17 cellular contexts compared by ENCODE assay signal in genomic region chr6:52909531-52909930, GRCh38. TPM values are rescaled to one million over a fixed set of nuclear protein-coding genes. Genes with fewer than 3 reads are reported as not detected.
"Had no signal": no experiment of that assay in that cellular context is flagged by ENCODE, and none has a peak within 500 bp of the region (broad histone marks: within the 10 kb centered on the region; RNA-seq: fewer than 3 reads in every experiment).

GSTA3 (minus strand) TSS chr6:52909698; CDS start chr6:52905834, 3,864 bp downstream.

- H3K4me1 ChIP-seq: left lung, sigmoid colon, stomach had no signal

- H3K9me3 ChIP-seq: left lung, sigmoid colon, stomach had no signal

- H3K36me3 ChIP-seq: left lung, sigmoid colon, stomach had no signal

- H3K27ac ChIP-seq: left lung, sigmoid colon, stomach had no signal

- DNase-seq: activated CD4-positive, alpha-beta memory T cell treated with anti-CD3 and anti-CD28 coated beads, Interleukin-2, amount 10 ng/mL, durations not matched to agents 7 days and 5 days; activated CD4-positive, alpha-beta T cell treated with anti-CD3 and anti-CD28 coated beads for 4 hours; activated naive CD4-positive, alpha-beta T cell treated with anti-CD3 and anti-CD28 coated beads, Interleukin-2, amount 50 U/mL, for 16 hours; activated T-cell treated with anti-CD3 and anti-CD28 coated beads, Interleukin-2, amount 50 U/mL, for 24 hours; caudate nucleus; erythroblast; left lung; mesenchymal stem cell; occipital lobe; sigmoid colon; stimulated activated CD4-positive, alpha-beta T cell treated with anti-CD3 and anti-CD28 coated beads, Interleukin-1b, Interleukin-23, amount 100 ng/mL, for 48 hours; stomach; T-helper 17 cell had no signal

- H3K4me3 ChIP-seq: left lung, sigmoid colon, stomach had no signal

- ATAC-seq: left lung, T-helper 17 cell had no signal

- H3K27me3 ChIP-seq: left lung, sigmoid colon, stomach had no signal

- FAIRE-seq: colon, keratinocyte had no signal

RNA-seq across cellular contexts. Expression of gene GSTA3, which starts in this region (rescaled TPM):
- total RNA-seq: activated CD4-positive, alpha-beta memory T cell treated with anti-CD3 and anti-CD28 coated beads, Interleukin-2, amount 10 ng/mL, durations not matched to agents 7 days and 5 days; occipital lobe; sigmoid colon; stomach; T-helper 17 cell; urinary bladder had no signal
- polyA plus RNA-seq: keratinocyte, sigmoid colon, thymus, urinary bladder had no signal
